In genomic region chr2:232026941-232027340, GRCh38 we compare ENCODE assay signal across 12 cellular contexts.
DNase-seq lines count a peak whose midpoint lies in the region; ATAC-seq and TF ChIP-seq lines count a peak whose summit lies in the region.
"Had no signal": no experiment of that assay in that cellular context is flagged by ENCODE, and none has a peak within 500 bp of the region (broad histone marks: within the 10 kb centered on the region; RNA-seq: fewer than 3 reads in every experiment).

No MANE protein-coding gene starts in this region.

- peaks cover 24% of the 10 kb centered on the region for H3K4me1 Mint-ChIP-seq in activated T-cell treated with anti-CD3 and anti-CD28 coated beads, Interleukin-2, amount 50 U/mL, for 4 hours (ENCODE audit: low read depth)
- H3K4me1 Mint-ChIP-seq in stimulated activated naive B cell treated with anti-CD40 and anti-IgM and Interleukin-4, amounts not matched to agents 10 μg/mL and 1 μg/mL and 100 μg/mL, for 72 hours: peaks cover 9 to 27% of the 10 kb centered on the region in 2 donors

- no peak overlapping the region for H3K4me3 Mint-ChIP-seq in activated T-cell treated with anti-CD3 and anti-CD28 coated beads, Interleukin-2, amount 50 U/mL, for 4 hours
- no peak overlapping the region for H3K4me3 Mint-ChIP-seq in stimulated activated naive B cell treated with anti-CD40 and anti-IgM and Interleukin-4, amounts not matched to agents 10 μg/mL and 1 μg/mL and 100 μg/mL, for 72 hours

- intact Hi-C loops in mucosa of descending colon (cut with DNase I, micrococcal nuclease): no loop called here

- no peaks in the 10 kb centered on the region for H3K27me3 Mint-ChIP-seq in activated T-cell treated with anti-CD3 and anti-CD28 coated beads, Interleukin-2, amount 50 U/mL, for 4 hours (ENCODE audit: low read depth)
- H3K27me3 Mint-ChIP-seq in stimulated activated naive B cell treated with anti-CD40 and anti-IgM and Interleukin-4, amounts not matched to agents 10 μg/mL and 1 μg/mL and 100 μg/mL, for 72 hours: no peaks in the 10 kb centered on the region

- H3K36me3 ChIP-seq in mucosa of descending colon (ENCODE audit: low read depth): no peaks in the 10 kb centered on the region

- H3K4me1 ChIP-seq in mucosa of descending colon (ENCODE audit: low read depth): no peaks in the 10 kb centered on the region

- H3K4me3 ChIP-seq in mucosa of descending colon: no peak overlapping the region
- H3K4me3 ChIP-seq: esophagus muscularis mucosa, right atrium auricular region had no signal

- peaks cover 56% of the 10 kb centered on the region for H3K36me3 Mint-ChIP-seq in activated T-cell treated with anti-CD3 and anti-CD28 coated beads, Interleukin-2, amount 50 U/mL, for 4 hours (ENCODE audit: insufficient read depth)
- peaks cover 45 to 65% of the 10 kb centered on the region in 2 donors for H3K36me3 Mint-ChIP-seq in stimulated activated naive B cell treated with anti-CD40 and anti-IgM and Interleukin-4, amounts not matched to agents 10 μg/mL and 1 μg/mL and 100 μg/mL, for 72 hours

- H3K9me3 Mint-ChIP-seq in activated T-cell treated with anti-CD3 and anti-CD28 coated beads, Interleukin-2, amount 50 U/mL, for 4 hours: no peaks in the 10 kb centered on the region
- H3K9me3 Mint-ChIP-seq in stimulated activated naive B cell treated with anti-CD40 and anti-IgM and Interleukin-4, amounts not matched to agents 10 μg/mL and 1 μg/mL and 100 μg/mL, for 72 hours: peaks cover 0 to 3% of the 10 kb centered on the region in 2 donors

- ATAC-seq in activated T-cell treated with anti-CD3 and anti-CD28 coated beads, Interleukin-2, amount 50 U/mL, for 4 hours: peak; percentile 87 to 89
- peak; percentile 99 for ATAC-seq in GM21723 (IDR thresholded peaks at IDR 0.05; ENCODE audit: unreplicated experiment)
- peak; percentile 99 for ATAC-seq in HG03354 (IDR thresholded peaks at IDR 0.05; ENCODE audit: poor library complexity, severe bottlenecking, unreplicated experiment)
- ATAC-seq in stimulated activated naive B cell treated with anti-CD40 and anti-IgM and Interleukin-4, amounts not matched to agents 10 μg/mL and 1 μg/mL and 100 μg/mL, for 72 hours (replicated peaks): peak; percentile 96 to 98
- no peak for ATAC-seq in mucosa of descending colon

- no peak for TF ChIP-seq CTCF in mucosa of descending colon (IDR thresholded peaks at IDR 0.05)

- H3K27ac Mint-ChIP-seq in stimulated activated naive B cell treated with anti-CD40 and anti-IgM and Interleukin-4, amounts not matched to agents 10 μg/mL and 1 μg/mL and 100 μg/mL, for 72 hours: no peak overlapping the region

- DNase-seq in activated T-cell treated with anti-CD3 and anti-CD28 coated beads, Interleukin-2, amount 50 U/mL, for 4 hours: no peak
- DNase-seq in activated T-cell treated with anti-CD3 and anti-CD28 coated beads for 4 hours: no peak
- no peak for DNase-seq in stimulated activated naive B cell treated with anti-CD40 and anti-IgM and Interleukin-4, amounts not matched to agents 10 μg/mL and 1 μg/mL and 100 μg/mL, for 72 hours
- DNase-seq in epidermal melanocyte (ENCODE audit: insufficient read length, low spot score): no peak
- no peak for DNase-seq in mucosa of descending colon
- DNase-seq in stimulated activated naive CD4-positive, alpha-beta T cell treated with Interleukin-2 at 50 U/mL for 16 hours (lab: John Stamatoyannopoulos, UW): no peak
- DNase-seq: NCI-H524; stimulated activated CD8-positive, alpha-beta memory T cell treated with anti-CD3 and anti-CD28 coated beads, Interleukin-4, amount 100 ng/mL, for 48 hours had no signal

- H3K9me3 ChIP-seq in mucosa of descending colon: no peaks in the 10 kb centered on the region
- H3K9me3 ChIP-seq: esophagus muscularis mucosa, right atrium auricular region had no signal
